Comparison of ENCODE assay signal across 8 cellular contexts in the genomic region with DNA sequence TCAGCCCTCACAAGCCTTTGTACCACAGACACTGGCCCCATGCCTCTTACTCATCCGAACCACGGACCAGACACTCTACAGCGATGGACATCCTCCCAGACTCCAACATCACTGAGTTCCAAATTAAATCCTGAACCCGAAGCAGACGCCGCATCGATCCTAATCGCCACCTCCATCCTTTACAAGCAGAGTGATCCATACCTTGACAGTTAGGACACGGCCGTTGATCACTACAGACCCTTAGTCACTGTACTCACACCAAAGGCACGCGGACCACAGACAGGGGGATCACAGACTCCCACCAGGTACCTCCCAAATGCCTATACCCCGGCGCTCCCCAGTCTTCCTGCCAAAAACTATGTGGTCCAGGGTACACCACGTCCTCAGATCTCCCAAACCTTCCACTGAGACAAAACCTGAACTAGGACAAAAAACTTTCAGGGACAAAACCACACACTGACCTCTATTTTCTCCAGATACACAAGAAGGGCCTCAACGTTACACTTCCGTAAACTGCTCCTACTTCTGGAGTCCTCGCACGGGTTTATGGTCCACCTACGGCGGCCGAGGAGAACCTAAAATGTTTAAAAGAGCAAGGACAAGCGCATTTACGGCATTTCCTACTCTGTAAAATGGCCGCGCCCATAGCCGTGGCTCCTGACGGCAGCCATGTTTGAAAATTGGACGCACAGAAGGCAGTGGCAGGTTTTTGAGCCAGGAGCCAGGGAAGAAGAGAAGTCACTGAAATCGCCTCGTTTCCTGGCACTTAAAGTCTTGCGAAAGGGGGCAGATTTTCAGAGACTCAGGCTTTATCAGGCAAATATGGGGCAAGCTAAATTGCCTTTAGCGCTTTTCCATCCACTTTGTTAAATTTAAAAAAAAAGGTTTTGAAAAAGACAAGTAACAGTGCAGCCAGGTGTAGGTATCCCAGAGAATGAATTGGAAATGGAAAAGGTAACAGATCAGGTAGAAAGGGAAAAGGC. TPM values are rescaled to one million over a fixed set of nuclear protein-coding genes. Genes with fewer than 3 reads are reported as not detected.
DNase-seq lines count a peak whose midpoint lies in the region; ATAC-seq and TF ChIP-seq lines count a peak whose summit lies in the region.

A gene (minus strand): TSS at position 532 of the 983 bp plus-strand sequence. CDS start 12,480 bp downstream, outside the sequence.

- no peak for TF ChIP-seq POLR2A in HCT116 (IDR thresholded peaks at IDR 0.05; ENCODE audit: borderline replicate concordance, extremely low read depth, insufficient read depth, insufficient read length)

- H3K9me3 ChIP-seq in HCT116 (ENCODE audit: control insufficient read depth in 1 of 2, insufficient read depth in 1 of 2, low read depth in 1 of 2, low read length in 2 of 2) (peaks cover 22 to 40% of the 10 kb centered on the region in 2 experiments; a peak in 3 of 4 replicates), ascending aorta (peaks cover 53 to 80% of the 10 kb centered on the region in 2 donors), right atrium auricular region (peaks cover 0 to 52% of the 10 kb centered on the region in 2 donors), psoas muscle (peaks cover 57% of the 10 kb centered on the region)

- H2AFZ ChIP-seq in HCT116 (ENCODE audit: low read depth, low read length, poor library complexity, severe bottlenecking), result peak within 1 kb of the TSS; percentile 68

- no peak for TF ChIP-seq CTCF in HCT116 (IDR thresholded peaks at IDR 0.05 in 2 of 3, conservative IDR thresholded peaks at IDR 0.05 in 1 of 3; ENCODE audit: borderline replicate concordance in 1 of 3, insufficient read depth in 1 of 3, low read depth in 2 of 3, low read length in 2 of 3)
- TF ChIP-seq CTCF in ascending aorta (IDR thresholded peaks at IDR 0.05), result no peak
- no peak for TF ChIP-seq CTCF in right atrium auricular region (IDR thresholded peaks at IDR 0.05)
- no peak for TF ChIP-seq CTCF in psoas muscle (IDR thresholded peaks at IDR 0.05)

- POLR2A ChIA-PET in HCT116 (lab: Charles Lee), result no interaction called here

- H3K4me2 ChIP-seq in HCT116 (ENCODE audit: low read length), result peak within 1 kb of the TSS; percentile 74

- H3K4me3 ChIP-seq in HCT116 (replicated peaks in 1 of 2; ENCODE audit: low read depth in 1 of 2, low read length in 2 of 2) (peak within 1 kb of the TSS; percentile 53 to 65), ascending aorta (peak within 1 kb of the TSS; percentile 57 to 78), right atrium auricular region (peak within 1 kb of the TSS; percentile 83 to 87), psoas muscle (peak within 1 kb of the TSS; percentile 92), urinary bladder (ENCODE audit: low read depth, low read length) (peak within 1 kb of the TSS; percentile 85)

- peak; percentile 95 for ATAC-seq in HCT116
- ATAC-seq in psoas muscle, result peak; percentile 99 to 100 (median 100)

- WGBS in psoas muscle, 3 donors, result 2 to 3% (median 2%) methylated on average over 33 of the region's 33 CpGs
- 3% methylated on average over 33 of the region's 33 CpGs for WGBS in urinary bladder

- H3K9ac ChIP-seq in HCT116 (ENCODE audit: low read length), result peak within 1 kb of the TSS; percentile 19; the same call in 1 of the 2 replicates

- intact Hi-C loops in HCT116 (cut with micrococcal nuclease) (loop anchor here (1.0 kb wide), 2 partner anchors 42 to 59 kb away; a partner anchor contains a TSS), ascending aorta (cut with DNase I) (loop anchor here (2.0 to 5.0 kb wide), 5 partner anchors 42 to 111 kb away; a partner anchor contains a TSS), psoas muscle (cut with DNase I) (loop anchor here in 1 of 2 donors (5.0 to 10.0 kb wide), 3 partner anchors 41 to 82 kb away; a partner anchor contains a TSS)
- intact Hi-C loops in T-helper 2 cell treated with Interferon-gamma antibody and Interleukin-4, amounts not matched to agents 100 ng/mL and 5 ng/mL, for 36 hours (cut with micrococcal nuclease), result loop anchor here (1.0 to 5.0 kb wide), 9 partner anchors 22 to 311 kb away; a partner anchor contains a TSS

- no peaks in the 10 kb centered on the region for H3K36me3 ChIP-seq in HCT116 (ENCODE audit: control insufficient read depth in 1 of 2, insufficient read depth in 2 of 2, low read length in 2 of 2)
- H3K36me3 ChIP-seq in ascending aorta, result peaks cover 4 to 20% of the 10 kb centered on the region in 2 donors
- H3K36me3 ChIP-seq in right atrium auricular region, result no peaks in the 10 kb centered on the region
- no peaks in the 10 kb centered on the region for H3K36me3 ChIP-seq in psoas muscle (ENCODE audit: insufficient read depth in 1 of 2, low read depth in 1 of 2)
- H3K36me3 ChIP-seq in urinary bladder (ENCODE audit: insufficient read depth), result peaks cover 3% of the 10 kb centered on the region

- no peaks in the 10 kb centered on the region for H4K20me1 ChIP-seq in HCT116 (ENCODE audit: insufficient read depth)

- peak; percentile 94 for DNase-seq in ELF-1 (ENCODE audit: low read depth, low spot score)
- peak; percentile 90 for DNase-seq in HCT116 (ENCODE audit: low read depth, low spot score)
- DNase-seq in NCI-H1417 (lab: John Stamatoyannopoulos, UW), result peak; percentile 88 to 97 (median 95)
- DNase-seq in ascending aorta (ENCODE audit: low spot score in 2 of 2), result peak; percentile 78 to 97
- DNase-seq in right atrium auricular region (ENCODE audit: low spot score), result peak; percentile 94
- DNase-seq in psoas muscle, result peak; percentile 90 to 93

- H3K27me3 ChIP-seq in HCT116 (ENCODE audit: insufficient read depth, low read length) (no peaks in the 10 kb centered on the region), ascending aorta (no peaks in the 10 kb centered on the region), right atrium auricular region (no peaks in the 10 kb centered on the region), psoas muscle (ENCODE audit: insufficient read depth in 3 of 3, low read length in 2 of 3) (no peaks in the 10 kb centered on the region)

- peak within 1 kb of the TSS; percentile 44 for H3K27ac ChIP-seq in HCT116 (ENCODE audit: low read depth, low read length)
- H3K27ac ChIP-seq in ascending aorta, result peak within 1 kb of the TSS; percentile 57 to 71
- H3K27ac ChIP-seq in right atrium auricular region, result peak within 1 kb of the TSS; percentile 49 to 79
- peak within 1 kb of the TSS; percentile 79 for H3K27ac ChIP-seq in psoas muscle
- H3K27ac ChIP-seq in urinary bladder (ENCODE audit: low read depth), result no peak within 1 kb of the TSS

- H3K4me1 ChIP-seq in HCT116 (ENCODE audit: control insufficient read depth in 1 of 2, insufficient read depth in 2 of 2, low read length in 2 of 2) (peaks cover 3 to 7% of the 10 kb centered on the region in 2 experiments; a peak in 1 of 4 replicates), ascending aorta (peaks cover 0 to 5% of the 10 kb centered on the region in 2 donors), right atrium auricular region (peaks cover 0 to 16% of the 10 kb centered on the region in 2 donors), psoas muscle (peaks cover 6% of the 10 kb centered on the region), urinary bladder (ENCODE audit: insufficient read depth) (no peaks in the 10 kb centered on the region)

- H3K9me2 ChIP-seq in HCT116 (ENCODE audit: insufficient read depth), result no peaks in the 10 kb centered on the region

- H3K79me2 ChIP-seq in HCT116 (ENCODE audit: insufficient read depth, low read length), result no peaks in the 10 kb centered on the region

- BruUV-seq in HCT116 (replicated peaks; lab: Mats Ljungman, UMichigan), result TSS peak; percentile 74

- CTCF ChIA-PET in HCT116 (lab: Charles Lee), result no interaction called here

- no peak for TF ChIP-seq RAD21 in HCT116 (IDR thresholded peaks at IDR 0.05; ENCODE audit: low read depth)

- RAD21 ChIA-PET in HCT116 (lab: Charles Lee; ENCODE audit: low non-redundant PET in 1 of 2, low total read pairs in 2 of 2, uncharacterized antibody in 2 of 2, unreplicated experiment in 2 of 2), result no interaction called here

TF ChIP-seq in HCT116, 20 proteins besides CTCF, POLR2A, EP300 and RAD21 (continues in another document):
- TF ChIP-seq ZNF274 (IDR thresholded peaks at IDR 0.05; ENCODE audit: low read depth, low read length) (no peak), CEBPB (IDR thresholded peaks at IDR 0.05; ENCODE audit: low read depth) (no peak), JUND (IDR thresholded peaks at IDR 0.05) (no peak), ZFX (IDR thresholded peaks at IDR 0.05) (no peak; the same call in 1 of the 2 replicates), EZH2 (IDR thresholded peaks at IDR 0.05) (no peak)
- TF ChIP-seq, protein P1, sequence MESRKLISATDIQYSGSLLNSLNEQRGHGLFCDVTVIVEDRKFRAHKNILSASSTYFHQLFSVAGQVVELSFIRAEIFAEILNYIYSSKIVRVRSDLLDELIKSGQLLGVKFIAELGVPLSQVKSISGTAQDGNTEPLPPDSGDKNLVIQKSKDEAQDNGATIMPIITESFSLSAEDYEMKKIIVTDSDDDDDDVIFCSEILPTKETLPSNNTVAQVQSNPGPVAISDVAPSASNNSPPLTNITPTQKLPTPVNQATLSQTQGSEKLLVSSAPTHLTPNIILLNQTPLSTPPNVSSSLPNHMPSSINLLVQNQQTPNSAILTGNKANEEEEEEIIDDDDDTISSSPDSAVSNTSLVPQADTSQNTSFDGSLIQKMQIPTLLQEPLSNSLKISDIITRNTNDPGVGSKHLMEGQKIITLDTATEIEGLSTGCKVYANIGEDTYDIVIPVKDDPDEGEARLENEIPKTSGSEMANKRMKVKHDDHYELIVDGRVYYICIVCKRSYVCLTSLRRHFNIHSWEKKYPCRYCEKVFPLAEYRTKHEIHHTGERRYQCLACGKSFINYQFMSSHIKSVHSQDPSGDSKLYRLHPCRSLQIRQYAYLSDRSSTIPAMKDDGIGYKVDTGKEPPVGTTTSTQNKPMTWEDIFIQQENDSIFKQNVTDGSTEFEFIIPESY (IDR thresholded peaks at IDR 0.05; ENCODE audit: extremely low read depth, insufficient replicate concordance, low read length), result peak; percentile 42
- TF ChIP-seq, protein P2, sequence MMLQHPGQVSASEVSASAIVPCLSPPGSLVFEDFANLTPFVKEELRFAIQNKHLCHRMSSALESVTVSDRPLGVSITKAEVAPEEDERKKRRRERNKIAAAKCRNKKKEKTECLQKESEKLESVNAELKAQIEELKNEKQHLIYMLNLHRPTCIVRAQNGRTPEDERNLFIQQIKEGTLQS (IDR thresholded peaks at IDR 0.05), result no peak

RNA-seq across cellular contexts. Expression of the gene that starts here (rescaled TPM):
- total RNA-seq in HCT116 (2021; ENCODE audit: unreplicated experiment), result 2.3 TPM
- polyA plus RNA-seq in HCT116 (2012), result 1.2 and 2.6 TPM in 2 replicates
- 10.1 and 13.2 TPM in 2 replicates for total RNA-seq in T-helper 2 cell treated with Interferon-gamma antibody and Interleukin-4, amounts not matched to agents 100 ng/mL and 5 ng/mL, for 36 hours
- 11.4 TPM for total RNA-seq in ascending aorta
- total RNA-seq in right atrium auricular region, result 1 to 10 TPM; 5.7 to 6.5 TPM
- total RNA-seq in psoas muscle, result 1 to 10 TPM; 2.9 to 7.2 (median 4.9) TPM
- polyA plus RNA-seq in psoas muscle, result 10 to 100 TPM in 1 of 3 donors, 1 to 10 TPM in 2; 3.5 to 12.7 (median 7.2) TPM
- 19.7 TPM for total RNA-seq in urinary bladder
- 9.0 TPM for polyA plus RNA-seq in urinary bladder
